ENCODE assay signal across 31 cellular contexts in the genomic region with DNA sequence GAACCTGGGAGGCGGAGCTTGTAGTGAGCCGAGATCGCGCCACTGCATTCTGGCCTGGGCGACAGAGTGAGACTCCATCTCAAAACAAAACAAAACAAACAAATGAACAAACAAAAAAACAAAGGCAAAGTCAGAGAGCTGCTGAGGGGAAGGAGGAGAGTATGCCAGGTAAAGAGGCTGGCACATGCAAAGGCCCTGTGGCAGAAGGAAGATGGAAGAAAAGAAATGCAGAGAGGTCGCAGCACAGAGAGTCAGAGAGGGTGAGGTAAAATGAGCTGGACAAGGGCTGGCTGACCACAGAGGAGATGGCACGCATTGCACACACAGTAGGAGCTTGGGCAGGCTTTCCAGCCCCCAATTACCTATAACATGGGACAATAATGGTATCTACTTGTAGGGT. TPM values are rescaled to one million over a fixed set of nuclear protein-coding genes. Genes with fewer than 3 reads are reported as not detected.
"Had no signal": no experiment of that assay in that cellular context is flagged by ENCODE, and none has a peak within 500 bp of the region (broad histone marks: within the 10 kb centered on the region; RNA-seq: fewer than 3 reads in every experiment).

No MANE protein-coding gene starts in this region.

- H3K27me3 Mint-ChIP-seq: stimulated activated naive CD8-positive, alpha-beta T cell treated with anti-CD3 and anti-CD28 coated beads, Interleukin-15, amount 100 ng/mL, for 72 hours had no signal

- ATAC-seq: left colon; left ventricle myocardium superior; lower lobe of right lung; natural killer cell; sciatic nerve; stimulated activated naive CD8-positive, alpha-beta T cell treated with anti-CD3 and anti-CD28 coated beads, Interleukin-15, amount 100 ng/mL, for 72 hours had no signal

- H3K36me3 ChIP-seq: colonic mucosa, esophagus squamous epithelium, lower lobe of right lung, prostate gland, right atrium auricular region, tibial artery, vagina had no signal

- H3K4me1 ChIP-seq: colonic mucosa, esophagus squamous epithelium, lower lobe of right lung, parathyroid adenoma, prostate gland, right atrium auricular region, testis, tibial artery, vagina had no signal

- H3K9me3 Mint-ChIP-seq: natural killer cell had no signal

- H3K27me3 ChIP-seq: colonic mucosa, esophagus squamous epithelium, right atrium auricular region, testis, tibial artery, vagina had no signal

- H3K36me3 Mint-ChIP-seq: natural killer cell had no signal

- DNase-seq: colonic mucosa; effector memory CD4-positive, alpha-beta T cell; erythroblast; esophagus squamous epithelium; foreskin melanocyte; glutamatergic neuron; immature natural killer cell; islet precursor cell; kidney glomerular epithelial cell; left colon; left ventricle myocardium superior; lower lobe of right lung; natural killer cell; occipital lobe; stimulated activated CD4-positive, alpha-beta T cell treated with anti-CD3 and anti-CD28 coated beads, Interleukin-12 subunit alpha, Interleukin-12 subunit beta, amount 100 ng/mL, for 4 hours; stimulated activated CD4-positive, alpha-beta T cell treated with anti-CD3 and anti-CD28 coated beads, Interleukin-1b, Interleukin-23, amount 100 ng/mL, for 48 hours; stimulated activated CD4-positive, alpha-beta T cell treated with anti-CD3 and anti-CD28 coated beads, Interleukin-4, amount 100 ng/mL, for 1 hour; stimulated activated CD8-positive, alpha-beta memory T cell treated with anti-CD3 and anti-CD28 coated beads, Interleukin-4, amount 100 ng/mL, for 48 hours; stimulated activated naive CD4-positive, alpha-beta T cell; stimulated activated naive CD8-positive, alpha-beta T cell treated with anti-CD3 and anti-CD28 coated beads, Interleukin-15, amount 100 ng/mL, for 72 hours; testis; tibial artery had no signal

- H3K4me3 Mint-ChIP-seq: dendritic cell treated with granulocyte-macrophage colony-stimulating factor and Interleukin-4, amounts not matched to agents 40 ng/mL and 50 ng/mL, for 4 days; memory B cell had no signal

- H3K27ac Mint-ChIP-seq: dendritic cell treated with granulocyte-macrophage colony-stimulating factor and Interleukin-4, amounts not matched to agents 40 ng/mL and 50 ng/mL, for 4 days; immature natural killer cell; memory B cell; natural killer cell; stimulated activated naive CD8-positive, alpha-beta T cell treated with anti-CD3 and anti-CD28 coated beads, Interleukin-15, amount 100 ng/mL, for 72 hours had no signal

- H3K4me3 ChIP-seq: colonic mucosa, esophagus squamous epithelium, lower lobe of right lung, prostate gland, right atrium auricular region, smooth muscle cell, testis, tibial artery, vagina had no signal

- H3K27ac ChIP-seq: colonic mucosa, esophagus squamous epithelium, lower lobe of right lung, parathyroid adenoma, prostate gland, right atrium auricular region, testis, tibial artery, vagina had no signal

- H3K9me3 ChIP-seq: colonic mucosa, lower lobe of right lung, prostate gland, right atrium auricular region, testis, tibial artery, vagina had no signal

RNA-seq across cellular contexts. Expression of a gene that starts 47.0 kb away (rescaled TPM):
- total RNA-seq: left ventricle myocardium superior, mononuclear cell, occipital lobe, right atrium auricular region, vagina had no signal
